Comparison of ENCODE assay signal across 40 cellular contexts in genomic region chr11:679271-680207, GRCh38. TPM values are rescaled to one million over a fixed set of nuclear protein-coding genes. Genes with fewer than 3 reads are reported as not detected.
"Had no signal": no experiment of that assay in that cellular context is flagged by ENCODE, and none has a peak within 500 bp of the region (broad histone marks: within the 10 kb centered on the region; RNA-seq: fewer than 3 reads in every experiment).

No MANE protein-coding gene starts in this region.

- H3K9me3 ChIP-seq: gastroesophageal sphincter, lower lobe of right lung, pancreas, prostate gland, thoracic aorta, uterus had no signal

- ATAC-seq: gastroesophageal sphincter; left colon; pancreas; stimulated activated naive CD8-positive, alpha-beta T cell treated with anti-CD3 and anti-CD28 coated beads, Interleukin-15, Interleukin-2, amounts not matched to agents 100 U/mL and 50 U/mL, for 24 hours had no signal

- H3K36me3 ChIP-seq: uterus had no signal

- H3K4me1 Mint-ChIP-seq: activated CD4-positive, alpha-beta T cell treated with anti-CD3 and anti-CD28 coated beads, Interleukin-2, amount 10 ng/mL, durations not matched to agents 24 days and 14 days; activated naive CD8-positive, alpha-beta T cell treated with anti-CD3 and anti-CD28 coated beads, Interleukin-2, amount 10 ng/mL, durations not matched to agents 7 days and 5 days; nephron had no signal

- H3K4me1 ChIP-seq: gastroesophageal sphincter, lower lobe of right lung, pancreas, prostate gland, uterus had no signal

- H3K27me3 Mint-ChIP-seq: activated CD4-positive, alpha-beta memory T cell treated with anti-CD3 and anti-CD28 coated beads for 36 hours; activated CD4-positive, alpha-beta T cell treated with anti-CD3 and anti-CD28 coated beads, Interleukin-2, amount 10 ng/mL, durations not matched to agents 24 days and 14 days; activated naive CD4-positive, alpha-beta T cell treated with anti-CD3 and anti-CD28 coated beads, Interleukin-2, amount 10 ng/mL, durations not matched to agents 7 days and 5 days; activated naive CD8-positive, alpha-beta T cell treated with anti-CD3 and anti-CD28 coated beads, Interleukin-2, amount 10 ng/mL, durations not matched to agents 7 days and 5 days; activated T-cell treated with anti-CD3 and anti-CD28 coated beads, Interleukin-2, amount 50 U/mL, for 24 hours; type B pancreatic cell had no signal

- H3K4me3 ChIP-seq: coronary artery, dorsolateral prefrontal cortex, gastroesophageal sphincter, lower lobe of right lung, pancreas, prostate gland, thoracic aorta, uterus had no signal

- DNase-seq: activated CD4-positive, alpha-beta memory T cell treated with anti-CD3 and anti-CD28 coated beads for 36 hours; activated CD4-positive, alpha-beta T cell treated with anti-CD3 and anti-CD28 coated beads, Interleukin-2, amount 10 ng/mL, durations not matched to agents 24 days and 14 days; activated CD4-positive, CD25-positive, alpha-beta regulatory T cell treated with anti-CD3 and anti-CD28 coated beads, Interleukin-2, amount 50 U/mL, for 72 hours; activated CD8-positive, alpha-beta memory T cell treated with anti-CD3 and anti-CD28 coated beads, Interleukin-2, amount 50 U/mL, for 48 hours; activated gamma-delta T cell; activated naive CD4-positive, alpha-beta T cell treated with anti-CD3 and anti-CD28 coated beads, Interleukin-2, amount 10 ng/mL, durations not matched to agents 7 days and 5 days; activated naive CD8-positive, alpha-beta T cell treated with anti-CD3 and anti-CD28 coated beads, Interleukin-2, amount 10 ng/mL, durations not matched to agents 7 days and 5 days; activated T-cell treated with anti-CD3 and anti-CD28 coated beads, Interleukin-2, amount 50 U/mL, for 24 hours; amniotic stem cell; brain microvascular endothelial cell; dorsolateral prefrontal cortex; effector memory CD4-positive, alpha-beta T cell; erythroblast; hippocampal formation; kidney; left colon; lower lobe of right lung; mesendoderm; pancreas; retina; stimulated activated CD4-positive, alpha-beta T cell treated with anti-CD3 and anti-CD28 coated beads, Interleukin-2, amount 100 ng/mL, for 48 hours; stimulated activated naive CD8-positive, alpha-beta T cell treated with anti-CD3 and anti-CD28 coated beads, Interleukin-15, Interleukin-2, amounts not matched to agents 100 U/mL and 50 U/mL, for 24 hours; SW 1271; T1000; uterus; WERI-Rb-1 had no signal

- H3K27me3 ChIP-seq: brain microvascular endothelial cell, dorsolateral prefrontal cortex, gastroesophageal sphincter, pancreas, uterus had no signal

- FAIRE-seq: astrocyte, kidney, pancreas had no signal

- H3K27ac ChIP-seq: brain microvascular endothelial cell, coronary artery, gastroesophageal sphincter, lower lobe of right lung, pancreas, prostate gland, thoracic aorta, uterus, WERI-Rb-1 had no signal

- H3K4me3 Mint-ChIP-seq: activated CD4-positive, alpha-beta memory T cell treated with anti-CD3 and anti-CD28 coated beads for 36 hours; activated CD4-positive, alpha-beta T cell treated with anti-CD3 and anti-CD28 coated beads, Interleukin-2, amount 10 ng/mL, durations not matched to agents 24 days and 14 days; activated naive CD4-positive, alpha-beta T cell treated with anti-CD3 and anti-CD28 coated beads, Interleukin-2, amount 10 ng/mL, durations not matched to agents 7 days and 5 days; activated naive CD8-positive, alpha-beta T cell treated with anti-CD3 and anti-CD28 coated beads, Interleukin-2, amount 10 ng/mL, durations not matched to agents 7 days and 5 days; activated T-cell treated with anti-CD3 and anti-CD28 coated beads, Interleukin-2, amount 50 U/mL, for 24 hours; nephron; T-helper 1 cell treated with Interleukin-12 subunit alpha and Interleukin-12 subunit beta and Interleukin-4 antibody, amounts not matched to agents 30 μg/mL and 1 μg/mL, for 36 hours; type B pancreatic cell had no signal

- H3K9me3 Mint-ChIP-seq: activated CD4-positive, alpha-beta memory T cell treated with anti-CD3 and anti-CD28 coated beads for 36 hours; activated CD4-positive, alpha-beta T cell treated with anti-CD3 and anti-CD28 coated beads, Interleukin-2, amount 10 ng/mL, durations not matched to agents 24 days and 14 days; activated naive CD4-positive, alpha-beta T cell treated with anti-CD3 and anti-CD28 coated beads, Interleukin-2, amount 10 ng/mL, durations not matched to agents 7 days and 5 days; activated naive CD8-positive, alpha-beta T cell treated with anti-CD3 and anti-CD28 coated beads, Interleukin-2, amount 10 ng/mL, durations not matched to agents 7 days and 5 days; activated T-cell treated with anti-CD3 and anti-CD28 coated beads, Interleukin-2, amount 50 U/mL, for 24 hours; nephron; T-helper 1 cell treated with Interleukin-12 subunit alpha and Interleukin-12 subunit beta and Interleukin-4 antibody, amounts not matched to agents 30 μg/mL and 1 μg/mL, for 36 hours; type B pancreatic cell had no signal

- H3K27ac Mint-ChIP-seq: activated CD4-positive, alpha-beta memory T cell treated with anti-CD3 and anti-CD28 coated beads for 36 hours; activated CD4-positive, alpha-beta T cell treated with anti-CD3 and anti-CD28 coated beads, Interleukin-2, amount 10 ng/mL, durations not matched to agents 24 days and 14 days; activated naive CD4-positive, alpha-beta T cell treated with anti-CD3 and anti-CD28 coated beads, Interleukin-2, amount 10 ng/mL, durations not matched to agents 7 days and 5 days; activated naive CD8-positive, alpha-beta T cell treated with anti-CD3 and anti-CD28 coated beads, Interleukin-2, amount 10 ng/mL, durations not matched to agents 7 days and 5 days; activated T-cell treated with anti-CD3 and anti-CD28 coated beads, Interleukin-2, amount 50 U/mL, for 24 hours; nephron; T-helper 1 cell treated with Interleukin-12 subunit alpha and Interleukin-12 subunit beta and Interleukin-4 antibody, amounts not matched to agents 30 μg/mL and 1 μg/mL, for 36 hours; type B pancreatic cell had no signal

RNA-seq across cellular contexts. Expression of gene DRD4, which starts 42.5 kb away (rescaled TPM):
- total RNA-seq: fibroblast of villous mesenchyme had no signal
- polyA plus RNA-seq: fibroblast of lung had no signal

RNA-seq across cellular contexts. Expression of gene SCT, which starts 52.6 kb away (rescaled TPM):
- total RNA-seq: activated CD4-positive, alpha-beta memory T cell treated with anti-CD3 and anti-CD28 coated beads for 36 hours; activated CD4-positive, alpha-beta T cell treated with anti-CD3 and anti-CD28 coated beads, Interleukin-2, amount 10 ng/mL, durations not matched to agents 24 days and 14 days; activated CD8-positive, alpha-beta memory T cell treated with anti-CD3 and anti-CD28 coated beads for 36 hours; activated naive CD8-positive, alpha-beta T cell treated with anti-CD3 and anti-CD28 coated beads, Interleukin-2, amount 10 ng/mL, durations not matched to agents 7 days and 5 days; cardiac septum; cerebellum; fibroblast of lung; fibroblast of villous mesenchyme; gastroesophageal sphincter; kidney; lower lobe of right lung; mononuclear cell; prostate gland; thoracic aorta; uterus had no signal
- polyA plus RNA-seq: fibroblast of lung, pancreas had no signal
